ENCODE assay signal across 1 cellular context in the genomic region with DNA sequence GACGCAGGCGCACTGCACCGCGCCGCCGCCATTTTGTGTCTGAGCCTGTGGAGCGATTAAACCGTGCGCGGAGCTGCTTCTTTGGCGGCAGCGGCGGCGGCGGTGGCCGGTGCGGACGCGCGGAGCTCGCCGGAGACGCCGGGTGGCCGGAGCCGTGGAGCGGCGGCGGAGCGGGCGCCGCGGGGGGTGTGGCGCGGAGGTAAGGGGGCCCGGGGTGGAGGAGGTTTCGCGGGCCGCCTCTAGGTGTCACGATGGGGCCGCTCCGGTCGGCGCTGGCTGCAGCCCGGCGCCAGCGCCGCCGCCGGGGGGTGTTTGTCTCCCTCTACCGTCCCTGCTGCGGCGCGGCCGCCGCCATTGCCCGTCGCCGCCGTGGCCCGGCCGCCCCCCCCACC.
TF ChIP-seq lines count a peak whose summit lies in the region.

Gene CTCF, plus strand, starts transcription at position 1 of the 392 bp plus-strand sequence. CDS start 48,307 bp downstream, outside the sequence.

TF ChIP-seq in H1, 55 proteins besides CTCF, POLR2A, EP300 and RAD21:
- TF ChIP-seq TAF7 (optimal IDR thresholded peaks at IDR 0.05; ENCODE audit: borderline replicate concordance, low read depth, low read length) (peak; percentile 26), TAF1 (IDR thresholded peaks at IDR 0.05; ENCODE audit: low read depth, low read length) (peak; percentile 47), YY1 (IDR thresholded peaks at IDR 0.05; ENCODE audit: low read depth, low read length) (peak; percentile 91), RBBP5 (IDR thresholded peaks at IDR 0.05; ENCODE audit: borderline replicate concordance, low read depth, low read length) (peak; percentile 71; the same call in 1 of the 2 replicates), BRCA1 (IDR thresholded peaks at IDR 0.05; ENCODE audit: low read depth, low read length) (no peak), NRF1 (IDR thresholded peaks at IDR 0.05; ENCODE audit: low read depth, low read length) (peak; percentile 66)
